16 cellular contexts compared by ENCODE assay signal in genomic region chr3:46495901-46496456, GRCh38. TPM values are rescaled to one million over a fixed set of nuclear protein-coding genes. Genes with fewer than 3 reads are reported as not detected.
DNase-seq lines count a peak whose midpoint lies in the region; ATAC-seq, FAIRE-seq and TF ChIP-seq lines count a peak whose summit lies in the region.
"Had no signal": no experiment of that assay in that cellular context is flagged by ENCODE, and none has a peak within 500 bp of the region (broad histone marks: within the 10 kb centered on the region; RNA-seq: fewer than 3 reads in every experiment).

No MANE protein-coding gene starts in this region.

- H3K36me3 ChIP-seq in HUES64 (ENCODE audit: insufficient read depth, low read length) (no peaks in the 10 kb centered on the region), astrocyte (ENCODE audit: insufficient read depth, low read length) (no peaks in the 10 kb centered on the region), keratinocyte (ENCODE audit: control insufficient read depth in 2 of 2, extremely low read depth in 1 of 2, insufficient read depth in 2 of 2, low read length in 2 of 2) (no peaks in the 10 kb centered on the region), small intestine (ENCODE audit: control insufficient read depth in 2 of 2, insufficient read depth in 2 of 2, low read length in 2 of 2) (no peaks in the 10 kb centered on the region), neural progenitor cell (no peaks in the 10 kb centered on the region)

- H3K9me3 Mint-ChIP-seq in astrocyte (ENCODE audit: unreplicated experiment) (peaks cover 4% of the 10 kb centered on the region), Calu3 (ENCODE audit: low read depth, unreplicated experiment) (no peaks in the 10 kb centered on the region), neural progenitor cell (peaks cover 4% of the 10 kb centered on the region)
- H3K9me3 Mint-ChIP-seq: activated naive CD4-positive, alpha-beta T cell treated with anti-CD3 and anti-CD28 coated beads, Interleukin-2, amount 50 U/mL, for 24 hours; CD4-positive, alpha-beta T cell; stimulated activated naive CD8-positive, alpha-beta T cell treated with anti-CD3 and anti-CD28 coated beads, Interleukin-15, Interleukin-2, amounts not matched to agents 100 ng/mL and 50 ng/mL, for 24 hours had no signal

- WGBS in HUES64 = 78% methylated on average over 5 of the region's 5 CpGs
- whole genome bisulfite sequencing in small intestine, 3 donors = 85 to 93% (median 87%) methylated on average over 5 of the region's 5 CpGs

- H3K27ac Mint-ChIP-seq in astrocyte (ENCODE audit: unreplicated experiment) (peak overlapping the region; percentile 58), Calu3 (ENCODE audit: unreplicated experiment) (no peak overlapping the region), neural progenitor cell (no peak overlapping the region)
- H3K27ac Mint-ChIP-seq: activated naive CD4-positive, alpha-beta T cell treated with anti-CD3 and anti-CD28 coated beads, Interleukin-2, amount 50 U/mL, for 24 hours; CD4-positive, alpha-beta T cell; stimulated activated naive CD8-positive, alpha-beta T cell treated with anti-CD3 and anti-CD28 coated beads, Interleukin-15, Interleukin-2, amounts not matched to agents 100 ng/mL and 50 ng/mL, for 24 hours had no signal

- no peak for ATAC-seq in GM21529 (IDR thresholded peaks at IDR 0.05; ENCODE audit: unreplicated experiment)

- no TSS peak for BruUV-seq in Calu3 (replicated peaks; lab: Mats Ljungman, UMichigan)

- H4K20me1 ChIP-seq in astrocyte (ENCODE audit: insufficient read depth, low read length) = no peaks in the 10 kb centered on the region
- no peaks in the 10 kb centered on the region for H4K20me1 ChIP-seq in keratinocyte (ENCODE audit: control insufficient read depth, extremely low read depth, insufficient read depth, low read length)
- no peaks in the 10 kb centered on the region for H4K20me1 ChIP-seq in neural progenitor cell (ENCODE audit: low read depth)

- H3K36me3 Mint-ChIP-seq in astrocyte (ENCODE audit: low read depth, unreplicated experiment) (peaks cover 1% of the 10 kb centered on the region), Calu3 (ENCODE audit: insufficient read depth, unreplicated experiment) (no peaks in the 10 kb centered on the region), neural progenitor cell (no peaks in the 10 kb centered on the region)
- H3K36me3 Mint-ChIP-seq: activated naive CD4-positive, alpha-beta T cell treated with anti-CD3 and anti-CD28 coated beads, Interleukin-2, amount 50 U/mL, for 24 hours had no signal

- 0 out of 2 replicates have a peak overlapping the region, but pooled peaks have one; percentile 41 for H3K27ac ChIP-seq in HUES64 (ENCODE audit: low read depth, low read length)
- H3K27ac ChIP-seq in astrocyte (ENCODE audit: low read depth, low read length) = peak overlapping the region; percentile 78
- H3K27ac ChIP-seq in keratinocyte (ENCODE audit: control insufficient read depth, insufficient read depth, low read length) = no peak overlapping the region
- H3K27ac ChIP-seq in small intestine (ENCODE audit: low read depth in 1 of 2, low read length in 1 of 2) = no peak overlapping the region
- no peak overlapping the region for H3K27ac ChIP-seq in neural progenitor cell

- H3K79me2 ChIP-seq in astrocyte (ENCODE audit: insufficient read depth, low read length) (no peaks in the 10 kb centered on the region), keratinocyte (ENCODE audit: control insufficient read depth, insufficient read depth, low read length) (no peaks in the 10 kb centered on the region), neural progenitor cell (ENCODE audit: low read depth) (no peaks in the 10 kb centered on the region)

- no peaks in the 10 kb centered on the region for H3F3A ChIP-seq in neural progenitor cell (ENCODE audit: low read depth)

- 0 out of 2 replicates have a peak, but pooled peaks cover 5% of the 10 kb centered on the region for H3K9me3 ChIP-seq in HUES64 (ENCODE audit: insufficient read depth, low read depth, low read length)
- H3K9me3 ChIP-seq in astrocyte (ENCODE audit: insufficient read depth, low read depth, low read length) = no peaks in the 10 kb centered on the region
- no peaks in the 10 kb centered on the region for H3K9me3 ChIP-seq in keratinocyte (ENCODE audit: control insufficient read depth, low read depth, low read length)
- no peaks in the 10 kb centered on the region for H3K9me3 ChIP-seq in small intestine (ENCODE audit: control insufficient read depth, low read depth)
- no peaks in the 10 kb centered on the region for H3K9me3 ChIP-seq in neural progenitor cell (ENCODE audit: low read depth)

- DNase-seq in AG10803 (ENCODE audit: low read depth) = peak; percentile 87
- peak; percentile 86 for DNase-seq in astrocyte (ENCODE audit: low read depth)
- no peak for DNase-seq in keratinocyte (ENCODE audit: low read depth, low spot score)
- no peak for DNase-seq in Calu3
- no peak for DNase-seq in small intestine
- no peak for DNase-seq in neural progenitor cell (ENCODE audit: low spot score)
- DNase-seq: kidney, NCI-H1048, NCI-H510A had no signal

- no peak overlapping the region for H3K4me3 ChIP-seq in AG10803 (ENCODE audit: low read length)
- no peak overlapping the region for H3K4me3 ChIP-seq in HUES64 (ENCODE audit: low read length)
- no peak overlapping the region for H3K4me3 ChIP-seq in astrocyte (ENCODE audit: insufficient read depth, low read depth, low read length)
- H3K4me3 ChIP-seq in keratinocyte (ENCODE audit: control insufficient read depth in 2 of 3, extremely low read depth in 1 of 3, insufficient read depth in 2 of 3, low read depth in 1 of 3, low read length in 3 of 3) = no peak overlapping the region
- H3K4me3 ChIP-seq in small intestine (ENCODE audit: low read depth in 1 of 2, low read length in 2 of 2) = no peak overlapping the region
- no peak overlapping the region for H3K4me3 ChIP-seq in neural progenitor cell

- H3K9ac ChIP-seq in HUES64 (ENCODE audit: low read depth, low read length) (no peak overlapping the region), astrocyte (ENCODE audit: low read length) (peak overlapping the region; percentile 68), keratinocyte (ENCODE audit: control insufficient read depth, extremely low read depth, insufficient read depth, low read length) (no peak overlapping the region), neural progenitor cell (no peak overlapping the region)

- dilution Hi-C loops in keratinocyte (cut with MboI; ENCODE audit: extremely low pct_ligation_motif_present, low sequenced_read_pairs) = loop anchor here (25.0 kb wide), 1 partner anchor 141 kb away; no protein-coding TSS in a partner anchor

- TF ChIP-seq CTCF in AG10803 (conservative IDR thresholded peaks at IDR 0.05; ENCODE audit: low read length) (no peak), astrocyte (IDR thresholded peaks at IDR 0.05; ENCODE audit: insufficient read depth, low read depth, low read length) (no peak), keratinocyte (optimal IDR thresholded peaks at IDR 0.05 in 1 of 3, IDR thresholded peaks at IDR 0.05 in 1 of 3, conservative IDR thresholded peaks at IDR 0.05 in 1 of 3; ENCODE audit: extremely low read depth in 1 of 3, insufficient read depth in 2 of 3, low read length in 3 of 3) (no peak), Calu3 (IDR thresholded peaks at IDR 0.05; ENCODE audit: unreplicated experiment) (no peak), neural progenitor cell (IDR thresholded peaks at IDR 0.05) (no peak)

- no peaks in the 10 kb centered on the region for H3K27me3 ChIP-seq in HUES64 (ENCODE audit: insufficient read depth, low read length)
- H3K27me3 ChIP-seq in astrocyte (ENCODE audit: insufficient read depth, low read length) = no peaks in the 10 kb centered on the region
- H3K27me3 ChIP-seq in keratinocyte (ENCODE audit: control insufficient read depth, extremely low read depth, insufficient read depth, low read length) = no peaks in the 10 kb centered on the region
- no peaks in the 10 kb centered on the region for H3K27me3 ChIP-seq in small intestine (ENCODE audit: control insufficient read depth in 2 of 2, insufficient read depth in 2 of 2, low read length in 2 of 2)
- H3K27me3 ChIP-seq in neural progenitor cell = no peaks in the 10 kb centered on the region

- peak overlapping the region; percentile 60 for H3K4me2 ChIP-seq in astrocyte (ENCODE audit: low read length)
- H3K4me2 ChIP-seq in keratinocyte (ENCODE audit: control insufficient read depth, extremely low read depth, insufficient read depth, low read depth, low read length) = peak overlapping the region; percentile 12
- no peak overlapping the region for H3K4me2 ChIP-seq in neural progenitor cell

- intact Hi-C loops in Calu3 (cut with micrococcal nuclease; ENCODE audit: unreplicated experiment) = loop anchor here (2.0 kb wide), 1 partner anchor 63 kb away; no protein-coding TSS in a partner anchor

- FAIRE-seq in astrocyte (lab: Jason Lieb, UNC) = peak; percentile 84
- peak; percentile 87 for FAIRE-seq in keratinocyte (lab: Jason Lieb, UNC)
- no peak for FAIRE-seq in small intestine (lab: Jason Lieb, UNC)
- FAIRE-seq: colon, kidney had no signal

- no peaks in the 10 kb centered on the region for H3K9me1 ChIP-seq in keratinocyte (ENCODE audit: control insufficient read depth, extremely low read depth, insufficient read depth, low read length)

- peaks cover 13% of the 10 kb centered on the region for H3K27me3 Mint-ChIP-seq in astrocyte (ENCODE audit: low read depth, unreplicated experiment)
- H3K27me3 Mint-ChIP-seq in Calu3 (ENCODE audit: unreplicated experiment) = peaks cover 8% of the 10 kb centered on the region
- H3K27me3 Mint-ChIP-seq in neural progenitor cell (ENCODE audit: insufficient read depth, low read depth) = peaks cover 7% of the 10 kb centered on the region
- H3K27me3 Mint-ChIP-seq: activated naive CD4-positive, alpha-beta T cell treated with anti-CD3 and anti-CD28 coated beads, Interleukin-2, amount 50 U/mL, for 24 hours; CD4-positive, alpha-beta T cell; stimulated activated naive CD8-positive, alpha-beta T cell treated with anti-CD3 and anti-CD28 coated beads, Interleukin-15, Interleukin-2, amounts not matched to agents 100 ng/mL and 50 ng/mL, for 24 hours had no signal

- CTCF ChIA-PET in Calu3 (lab: Charles Lee) = interaction anchor here (1.3 kb wide), 1 partner anchor 62 kb away, joined by 11 read pairs; no protein-coding TSS in a partner anchor

- H2AFZ ChIP-seq in astrocyte (ENCODE audit: low read depth, low read length) (no peak overlapping the region), keratinocyte (ENCODE audit: control insufficient read depth, low read length) (no peak overlapping the region), neural progenitor cell (replicated peaks) (no peak overlapping the region)

- H3K4me3 Mint-ChIP-seq in astrocyte (ENCODE audit: unreplicated experiment) (no peak overlapping the region), Calu3 (ENCODE audit: low read depth, unreplicated experiment) (no peak overlapping the region), neural progenitor cell (no peak overlapping the region)
- H3K4me3 Mint-ChIP-seq: activated naive CD4-positive, alpha-beta T cell treated with anti-CD3 and anti-CD28 coated beads, Interleukin-2, amount 50 U/mL, for 24 hours; CD4-positive, alpha-beta T cell; stimulated activated naive CD8-positive, alpha-beta T cell treated with anti-CD3 and anti-CD28 coated beads, Interleukin-15, Interleukin-2, amounts not matched to agents 100 ng/mL and 50 ng/mL, for 24 hours had no signal

- peaks cover 35% of the 10 kb centered on the region for H3K4me1 Mint-ChIP-seq in astrocyte (ENCODE audit: low read depth, unreplicated experiment)
- no peaks in the 10 kb centered on the region for H3K4me1 Mint-ChIP-seq in Calu3 (ENCODE audit: low read depth, unreplicated experiment)
- H3K4me1 Mint-ChIP-seq in neural progenitor cell = no peaks in the 10 kb centered on the region

- H3K4me1 ChIP-seq in HUES64 (ENCODE audit: insufficient read depth, low read length) = peaks cover 20% of the 10 kb centered on the region
- peaks cover 21% of the 10 kb centered on the region for H3K4me1 ChIP-seq in astrocyte (ENCODE audit: insufficient read depth, low read length)
- peaks cover 21% of the 10 kb centered on the region for H3K4me1 ChIP-seq in keratinocyte (ENCODE audit: control insufficient read depth, extremely low read depth, insufficient read depth, low read length)
- no peaks in the 10 kb centered on the region for H3K4me1 ChIP-seq in small intestine (ENCODE audit: control insufficient read depth in 2 of 2, insufficient read depth in 1 of 2, low read depth in 1 of 2, low read length in 1 of 2)
- H3K4me1 ChIP-seq in neural progenitor cell = no peaks in the 10 kb centered on the region

RNA-seq across cellular contexts. Expression of gene RTP3, which starts 1.8 kb away (rescaled TPM):
- not detected for polyA plus RNA-seq in HUES64 (2013, experiment 1 of 2)
- polyA plus RNA-seq in HUES64 (2013, experiment 2 of 2) = not detected
- total RNA-seq in astrocyte (not detected in 2 replicates), Calu3 (2022) (not detected in 2 replicates), neural progenitor cell (ENCODE audit: low replicate concordance) (not detected in 2 replicates)
- polyA plus RNA-seq in keratinocyte (not detected in 3 replicates), small intestine (not detected)
- polyA plus RNA-seq in keratinocyte (2011; ENCODE audit: low read depth) = not detected
- not detected in 2 replicates for polyA plus RNA-seq in keratinocyte (2011; cell fraction: cytosol; rRNA removed)
- not detected in 2 replicates for polyA plus RNA-seq in keratinocyte (2011; cell fraction: nucleus; rRNA removed)
- not detected in 2 replicates for polyA plus RNA-seq in keratinocyte (2012; ENCODE audit: low replicate concordance)
- polyA minus RNA-seq in keratinocyte = not detected in 3 replicates
- polyA minus RNA-seq in keratinocyte (2011; cell fraction: cytosol; rRNA and poly(A)+ RNA removed) = not detected
- polyA minus RNA-seq in keratinocyte (2011; cell fraction: nucleus; rRNA and poly(A)+ RNA removed) = not detected in 2 replicates
- total RNA-seq: CD4-positive, alpha-beta T cell; kidney; renal cortical epithelial cell had no signal

RNA-seq across cellular contexts. Expression of gene LTF, which starts 31.3 kb away (rescaled TPM):
- not detected for polyA plus RNA-seq in HUES64 (2013, experiment 1 of 2)
- not detected for polyA plus RNA-seq in HUES64 (2013, experiment 2 of 2)
- total RNA-seq in astrocyte (not detected in 2 replicates), Calu3 (2022) (not detected in 2 replicates), neural progenitor cell (ENCODE audit: low replicate concordance) (not detected in 2 replicates)
- polyA plus RNA-seq in keratinocyte (0.03 TPM in 1 of 3 replicates, not detected in the others), small intestine (1 to 10 TPM in 1 of 3 donors, under 1 TPM in 2; 0.22 to 6.0 (median 0.81) TPM)
- not detected for polyA plus RNA-seq in keratinocyte (2011; ENCODE audit: low read depth)
- not detected in 2 replicates for polyA plus RNA-seq in keratinocyte (2011; cell fraction: cytosol; rRNA removed)
- polyA plus RNA-seq in keratinocyte (2011; cell fraction: nucleus; rRNA removed) = 0.04 and 0.05 TPM in 2 replicates
- polyA plus RNA-seq in keratinocyte (2012; ENCODE audit: low replicate concordance) = not detected in 2 replicates
- polyA minus RNA-seq in keratinocyte = not detected in 3 replicates
- polyA minus RNA-seq in keratinocyte (2011; cell fraction: cytosol; rRNA and poly(A)+ RNA removed) = not detected
- polyA minus RNA-seq in keratinocyte (2011; cell fraction: nucleus; rRNA and poly(A)+ RNA removed) = not detected in 2 replicates
- total RNA-seq: CD4-positive, alpha-beta T cell had no signal

Comparison
In these comparisons a context has a peak if more than half of its experiments do, and no peak if none do; other contexts are left out.
1. DNase-seq: peak in AG10803 (single experiment) and astrocyte (single experiment); none in keratinocyte (single experiment), Calu3 (single experiment), small intestine (single experiment) and neural progenitor cell (single experiment).
2. H3K27ac ChIP-seq: peak in HUES64 (single experiment) and astrocyte (single experiment); none in keratinocyte (single experiment), small intestine (0 of 2) and neural progenitor cell (single experiment).